Comparison of ENCODE assay signal across 10 cellular contexts in the genomic region with DNA sequence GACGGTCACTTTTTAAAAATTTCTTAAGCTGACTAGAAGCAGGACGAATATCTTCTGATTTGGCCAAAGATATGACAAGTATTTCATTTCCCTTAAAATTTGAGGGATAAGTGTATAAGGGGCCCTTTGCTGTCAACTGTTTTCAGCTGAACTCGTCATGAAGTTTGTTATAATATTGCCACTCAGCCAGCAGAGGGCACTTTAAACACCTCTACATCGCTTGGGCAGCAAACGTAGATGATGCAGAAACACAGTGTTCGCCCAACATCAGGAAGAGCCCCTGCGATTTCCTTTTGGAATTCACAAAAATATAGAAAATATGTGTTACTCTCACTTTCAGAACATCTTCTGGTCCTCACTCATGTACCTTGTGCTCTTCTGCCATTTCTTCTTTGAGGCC.
DNase-seq lines count a peak whose midpoint lies in the region; ATAC-seq, FAIRE-seq and TF ChIP-seq lines count a peak whose summit lies in the region.
"Had no signal": no experiment of that assay in that cellular context is flagged by ENCODE, and none has a peak within 500 bp of the region (broad histone marks: within the 10 kb centered on the region; RNA-seq: fewer than 3 reads in every experiment).

No MANE protein-coding gene starts in this region.

- H3K4me3 Mint-ChIP-seq in activated CD4-positive, alpha-beta memory T cell treated with anti-CD3 and anti-CD28 coated beads, Interleukin-2, amount 10 ng/mL, durations not matched to agents 7 days and 5 days, result no peak overlapping the region
- no peak overlapping the region for H3K4me3 Mint-ChIP-seq in activated CD4-positive, alpha-beta memory T cell treated with anti-CD3 and anti-CD28 coated beads for 36 hours
- H3K4me3 Mint-ChIP-seq: naive thymus-derived CD4-positive, alpha-beta T cell; stimulated activated naive B cell treated with anti-CD40 and anti-IgM and Interleukin-4, amounts not matched to agents 10 μg/mL and 1 μg/mL and 100 μg/mL, for 72 hours had no signal

- intact Hi-C loops in activated CD4-positive, alpha-beta memory T cell treated with anti-CD3 and anti-CD28 coated beads for 36 hours (cut with micrococcal nuclease), result loop anchor here (1.0 kb wide), 1 partner anchor 328 kb away; no protein-coding TSS in a partner anchor

- H3K36me3 Mint-ChIP-seq in activated CD4-positive, alpha-beta memory T cell treated with anti-CD3 and anti-CD28 coated beads, Interleukin-2, amount 10 ng/mL, durations not matched to agents 7 days and 5 days (ENCODE audit: low read depth), result no peaks in the 10 kb centered on the region
- H3K36me3 Mint-ChIP-seq in activated CD4-positive, alpha-beta memory T cell treated with anti-CD3 and anti-CD28 coated beads for 36 hours, result no peaks in the 10 kb centered on the region
- H3K36me3 Mint-ChIP-seq: naive thymus-derived CD4-positive, alpha-beta T cell; stimulated activated naive B cell treated with anti-CD40 and anti-IgM and Interleukin-4, amounts not matched to agents 10 μg/mL and 1 μg/mL and 100 μg/mL, for 72 hours had no signal

- no peaks in the 10 kb centered on the region for H3K4me1 Mint-ChIP-seq in activated CD4-positive, alpha-beta memory T cell treated with anti-CD3 and anti-CD28 coated beads, Interleukin-2, amount 10 ng/mL, durations not matched to agents 7 days and 5 days
- no peaks in the 10 kb centered on the region for H3K4me1 Mint-ChIP-seq in activated CD4-positive, alpha-beta memory T cell treated with anti-CD3 and anti-CD28 coated beads for 36 hours (ENCODE audit: low read depth)
- H3K4me1 Mint-ChIP-seq: naive thymus-derived CD4-positive, alpha-beta T cell; stimulated activated naive B cell treated with anti-CD40 and anti-IgM and Interleukin-4, amounts not matched to agents 10 μg/mL and 1 μg/mL and 100 μg/mL, for 72 hours had no signal

- CTCF ChIA-PET in activated CD4-positive, alpha-beta memory T cell treated with anti-CD3 and anti-CD28 coated beads, Interleukin-2, amount 10 ng/mL, durations not matched to agents 7 days and 5 days (lab: Charles Lee), result interaction anchor here (1.6 kb wide), 1 partner anchor 328 kb away, joined by 6 read pairs; no protein-coding TSS in a partner anchor
- CTCF ChIA-PET in activated CD4-positive, alpha-beta memory T cell treated with anti-CD3 and anti-CD28 coated beads for 36 hours (lab: Charles Lee), result interaction anchor here (0.7 to 2.0 kb wide), 3 partner anchors 9 to 362 kb away, joined by 3 to 9 read pairs (median 4); no protein-coding TSS in a partner anchor

- H3K4me3 ChIP-seq in retinal pigment epithelial cell (ENCODE audit: low read length), result no peak overlapping the region

- TF ChIP-seq CTCF in LNCAP (IDR thresholded peaks at IDR 0.05) (peak; percentile 28; the same call in 1 of the 2 replicates), retinal pigment epithelial cell (conservative IDR thresholded peaks at IDR 0.05; ENCODE audit: low read depth, low read length) (peak; percentile 17)

- FAIRE-seq in frontal cortex (lab: Jason Lieb, UNC), result no peak

- POLR2A ChIA-PET in activated CD4-positive, alpha-beta memory T cell treated with anti-CD3 and anti-CD28 coated beads, Interleukin-2, amount 10 ng/mL, durations not matched to agents 7 days and 5 days (lab: Charles Lee), result no interaction called here
- POLR2A ChIA-PET in activated CD4-positive, alpha-beta memory T cell treated with anti-CD3 and anti-CD28 coated beads for 36 hours (lab: Charles Lee), result no interaction called here

- H3K27me3 Mint-ChIP-seq in activated CD4-positive, alpha-beta memory T cell treated with anti-CD3 and anti-CD28 coated beads, Interleukin-2, amount 10 ng/mL, durations not matched to agents 7 days and 5 days, result no peaks in the 10 kb centered on the region
- no peaks in the 10 kb centered on the region for H3K27me3 Mint-ChIP-seq in activated CD4-positive, alpha-beta memory T cell treated with anti-CD3 and anti-CD28 coated beads for 36 hours
- H3K27me3 Mint-ChIP-seq: naive thymus-derived CD4-positive, alpha-beta T cell; stimulated activated naive B cell treated with anti-CD40 and anti-IgM and Interleukin-4, amounts not matched to agents 10 μg/mL and 1 μg/mL and 100 μg/mL, for 72 hours had no signal

- H3K9me3 Mint-ChIP-seq in activated CD4-positive, alpha-beta memory T cell treated with anti-CD3 and anti-CD28 coated beads, Interleukin-2, amount 10 ng/mL, durations not matched to agents 7 days and 5 days, result no peaks in the 10 kb centered on the region
- no peaks in the 10 kb centered on the region for H3K9me3 Mint-ChIP-seq in activated CD4-positive, alpha-beta memory T cell treated with anti-CD3 and anti-CD28 coated beads for 36 hours

- DNase-seq in activated CD4-positive, alpha-beta memory T cell treated with anti-CD3 and anti-CD28 coated beads, Interleukin-2, amount 10 ng/mL, durations not matched to agents 7 days and 5 days, result peak; percentile 16
- DNase-seq in activated CD4-positive, alpha-beta memory T cell treated with anti-CD3 and anti-CD28 coated beads for 36 hours, result no peak
- DNase-seq in astrocyte of the hippocampus (ENCODE audit: low read depth, low spot score) (peak; percentile 6), retinal pigment epithelial cell (ENCODE audit: low read depth) (no peak), frontal cortex (ENCODE audit: low spot score in 2 of 2) (no peak)
- DNase-seq: stimulated activated naive B cell treated with anti-CD40 and anti-IgM and Interleukin-4, amounts not matched to agents 10 μg/mL and 1 μg/mL and 100 μg/mL, for 72 hours had no signal

- no peak for ATAC-seq in HG02981 (IDR thresholded peaks at IDR 0.05; ENCODE audit: unreplicated experiment)
- no peak for ATAC-seq in GM21367 (IDR thresholded peaks at IDR 0.05; ENCODE audit: unreplicated experiment)
- ATAC-seq: naive thymus-derived CD4-positive, alpha-beta T cell; stimulated activated naive B cell treated with anti-CD40 and anti-IgM and Interleukin-4, amounts not matched to agents 10 μg/mL and 1 μg/mL and 100 μg/mL, for 72 hours had no signal

- no peak overlapping the region for H3K27ac Mint-ChIP-seq in activated CD4-positive, alpha-beta memory T cell treated with anti-CD3 and anti-CD28 coated beads, Interleukin-2, amount 10 ng/mL, durations not matched to agents 7 days and 5 days
- H3K27ac Mint-ChIP-seq in activated CD4-positive, alpha-beta memory T cell treated with anti-CD3 and anti-CD28 coated beads for 36 hours, result no peak overlapping the region
- H3K27ac Mint-ChIP-seq: naive thymus-derived CD4-positive, alpha-beta T cell; stimulated activated naive B cell treated with anti-CD40 and anti-IgM and Interleukin-4, amounts not matched to agents 10 μg/mL and 1 μg/mL and 100 μg/mL, for 72 hours had no signal

Comparison
In these comparisons a context has a peak if more than half of its experiments do, and no peak if none do; other contexts are left out.
1. DNase-seq: peak in activated CD4-positive, alpha-beta memory T cell treated with anti-CD3 and anti-CD28 coated beads, Interleukin-2, amount 10 ng/mL, durations not matched to agents 7 days and 5 days (single experiment) and astrocyte of the hippocampus (single experiment); none in activated CD4-positive, alpha-beta memory T cell treated with anti-CD3 and anti-CD28 coated beads for 36 hours (single experiment), retinal pigment epithelial cell (single experiment) and frontal cortex (0 of 2).